18 cellular contexts compared by ENCODE assay signal in genomic region chr3:143597774-143598652, GRCh38.
DNase-seq lines count a peak whose midpoint lies in the region; ATAC-seq and TF ChIP-seq lines count a peak whose summit lies in the region.
"Had no signal": no experiment of that assay in that cellular context is flagged by ENCODE, and none has a peak within 500 bp of the region (broad histone marks: within the 10 kb centered on the region; RNA-seq: fewer than 3 reads in every experiment).

No MANE protein-coding gene starts in this region.

- H3K4me2 ChIP-seq in GM23338: peak overlapping the region; percentile 49

- no peaks in the 10 kb centered on the region for H3K79me2 ChIP-seq in GM23338 (replicated peaks; ENCODE audit: insufficient read depth)

- TF ChIP-seq CTCF in GM23338 (conservative IDR thresholded peaks at IDR 0.05; ENCODE audit: low read depth in 2 of 2) (0 out of 4 replicates have a peak, but pooled peaks of 1 of the 2 experiments have one; percentile 9), omental fat pad (IDR thresholded peaks at IDR 0.05) (no peak)

- H3K9me3 Mint-ChIP-seq in GM23338: no peaks in the 10 kb centered on the region
- H3K9me3 Mint-ChIP-seq: activated naive CD8-positive, alpha-beta T cell treated with anti-CD3 and anti-CD28 coated beads for 36 hours; dendritic cell treated with granulocyte-macrophage colony-stimulating factor and Interleukin-4, amounts not matched to agents 40 ng/mL and 50 ng/mL, for 4 days; T-cell; type B pancreatic cell had no signal

- H3K4me3 ChIP-seq in GM23338: peak overlapping the region; percentile 15; the same call in 1 of the 2 replicates
- H3K4me3 ChIP-seq in neuron (ENCODE audit: low read length): no peak overlapping the region
- H3K4me3 ChIP-seq: left ventricle myocardium inferior had no signal

- H3K27me3 ChIP-seq in GM23338 (ENCODE audit: insufficient read depth) (no peaks in the 10 kb centered on the region), neuron (ENCODE audit: insufficient read depth, low read length) (no peaks in the 10 kb centered on the region)
- H3K27me3 ChIP-seq: brain microvascular endothelial cell had no signal

- no peaks in the 10 kb centered on the region for H4K20me1 ChIP-seq in GM23338 (replicated peaks; ENCODE audit: insufficient read depth)

- H3K4me1 ChIP-seq in GM23338 (ENCODE audit: insufficient read depth): peaks cover 41% of the 10 kb centered on the region
- peaks cover 15% of the 10 kb centered on the region for H3K4me1 ChIP-seq in neuron (ENCODE audit: insufficient read depth, low read length)

- no peaks in the 10 kb centered on the region for H3K36me3 Mint-ChIP-seq in GM23338 (ENCODE audit: low read depth)
- H3K36me3 Mint-ChIP-seq: activated naive CD8-positive, alpha-beta T cell treated with anti-CD3 and anti-CD28 coated beads for 36 hours; type B pancreatic cell had no signal

- H3F3A ChIP-seq in GM23338 (replicated peaks; ENCODE audit: low read depth): no peaks in the 10 kb centered on the region

- peak overlapping the region; percentile 93 for H2AFZ ChIP-seq in GM23338
- H2AFZ ChIP-seq in neuron (ENCODE audit: low read depth, low read length): peak overlapping the region; percentile 29

- DNase-seq in GM23338 (ENCODE audit: low spot score): no peak
- DNase-seq in NCI-H2227 treated with DMSO at 0.1 percent for 48 hours (lab: John Stamatoyannopoulos, UW): peak; percentile 77
- DNase-seq in dermis blood vessel endothelial cell: peak; percentile 19
- DNase-seq in omental fat pad (ENCODE audit: low spot score): no peak
- no peak for DNase-seq in HuH-7 (ENCODE audit: low spot score)
- no peak for DNase-seq in MV-4-11 (lab: John Stamatoyannopoulos, UW)
- DNase-seq: activated naive CD8-positive, alpha-beta T cell treated with anti-CD3 and anti-CD28 coated beads for 36 hours; brain microvascular endothelial cell; left ventricle myocardium inferior; NCI-H1092 treated with DMSO at 0.1 percent for 48 hours; stimulated activated naive CD8-positive, alpha-beta T cell treated with anti-CD3 and anti-CD28 coated beads, Interleukin-15, Interleukin-2, amounts not matched to agents 100 U/mL and 50 U/mL, for 24 hours; T-cell; WERI-Rb-1 had no signal

- peaks cover 12% of the 10 kb centered on the region for H3K27me3 Mint-ChIP-seq in GM23338 (ENCODE audit: insufficient read depth, low read depth, poor library complexity)
- H3K27me3 Mint-ChIP-seq: activated naive CD8-positive, alpha-beta T cell treated with anti-CD3 and anti-CD28 coated beads for 36 hours; dendritic cell treated with granulocyte-macrophage colony-stimulating factor and Interleukin-4, amounts not matched to agents 40 ng/mL and 50 ng/mL, for 4 days; T-cell had no signal

- H3K4me1 Mint-ChIP-seq in GM23338: peaks cover 51% of the 10 kb centered on the region
- H3K4me1 Mint-ChIP-seq: activated naive CD8-positive, alpha-beta T cell treated with anti-CD3 and anti-CD28 coated beads for 36 hours had no signal

- H3K9me2 ChIP-seq in GM23338 (ENCODE audit: insufficient read depth): no peaks in the 10 kb centered on the region; the same call in 1 of the 2 replicates

- H3K36me3 ChIP-seq in GM23338 (ENCODE audit: insufficient read depth): no peaks in the 10 kb centered on the region
- H3K36me3 ChIP-seq in neuron (ENCODE audit: insufficient read depth, low read length): no peaks in the 10 kb centered on the region
- H3K36me3 ChIP-seq: brain microvascular endothelial cell, left ventricle myocardium inferior, WERI-Rb-1 had no signal

- no peak overlapping the region for H3K4me3 Mint-ChIP-seq in GM23338
- H3K4me3 Mint-ChIP-seq: activated naive CD8-positive, alpha-beta T cell treated with anti-CD3 and anti-CD28 coated beads for 36 hours; dendritic cell treated with granulocyte-macrophage colony-stimulating factor and Interleukin-4, amounts not matched to agents 40 ng/mL and 50 ng/mL, for 4 days; T-cell; type B pancreatic cell had no signal

- H3K27ac ChIP-seq in GM23338 (ENCODE audit: low read depth): peak overlapping the region; percentile 46; the same call in 1 of the 2 replicates
- H3K27ac ChIP-seq: brain microvascular endothelial cell, left ventricle myocardium inferior, WERI-Rb-1 had no signal

- H3K9me3 ChIP-seq in neuron (ENCODE audit: low read length): no peaks in the 10 kb centered on the region
- H3K9me3 ChIP-seq: left ventricle myocardium inferior had no signal

- peak; percentile 30; the same call in 2 of the 3 replicates for ATAC-seq in GM23338
- no peak for ATAC-seq in GM21619 (IDR thresholded peaks at IDR 0.05; ENCODE audit: unreplicated experiment)
- no peak for ATAC-seq in omental fat pad (ENCODE audit: low FRiP score)
- ATAC-seq: HCT116; stimulated activated naive CD8-positive, alpha-beta T cell treated with anti-CD3 and anti-CD28 coated beads, Interleukin-15, Interleukin-2, amounts not matched to agents 100 U/mL and 50 U/mL, for 24 hours; T-cell had no signal

- H3K27ac Mint-ChIP-seq in GM23338: no peak overlapping the region; the same call in 1 of the 2 replicates
- H3K27ac Mint-ChIP-seq: activated naive CD8-positive, alpha-beta T cell treated with anti-CD3 and anti-CD28 coated beads for 36 hours; dendritic cell treated with granulocyte-macrophage colony-stimulating factor and Interleukin-4, amounts not matched to agents 40 ng/mL and 50 ng/mL, for 4 days; T-cell; type B pancreatic cell had no signal

TF ChIP-seq in GM23338, 12 proteins besides CTCF, POLR2A, EP300 and RAD21:
- no peak for TF ChIP-seq NANOG (IDR thresholded peaks at IDR 0.05; ENCODE audit: borderline replicate concordance)
- TF ChIP-seq ETS1 (IDR thresholded peaks at IDR 0.05): no peak
- TF ChIP-seq ZNF331 (CRISPR knock-in tag; IDR thresholded peaks at IDR 0.05; ENCODE audit: low read depth): no peak
- TF ChIP-seq EZH2phosphoT487 (IDR thresholded peaks at IDR 0.05; ENCODE audit: unreplicated experiment): no peak
- no peak for TF ChIP-seq JUNB (IDR thresholded peaks at IDR 0.05; ENCODE audit: unreplicated experiment)
- no peak for TF ChIP-seq REST (IDR thresholded peaks at IDR 0.05; ENCODE audit: unreplicated experiment)
- no peak for TF ChIP-seq ZNF114 (CRISPR knock-in tag; IDR thresholded peaks at IDR 0.05)
- TF ChIP-seq POLR2AphosphoS5 (IDR thresholded peaks at IDR 0.05; ENCODE audit: low read depth): no peak
- TF ChIP-seq STAT1 (IDR thresholded peaks at IDR 0.05; ENCODE audit: unreplicated experiment): no peak

Comparison
In these comparisons a context has a peak if more than half of its experiments do, and no peak if none do; other contexts are left out.
1. DNase-seq: peak in NCI-H2227 treated with DMSO at 0.1 percent for 48 hours (single experiment) and dermis blood vessel endothelial cell (single experiment); none in GM23338 (single experiment), omental fat pad (single experiment), HuH-7 (single experiment) and MV-4-11 (single experiment).